ENCODE assay signal across 1 cellular context in genomic region chr12:124766745-124767074, GRCh38.
TF ChIP-seq lines count a peak whose summit lies in the region.

No MANE protein-coding gene starts in this region.

TF ChIP-seq in GM23338, 12 proteins besides CTCF, POLR2A, EP300 and RAD21 (continued from another document):
- TF ChIP-seq ZNF462 (CRISPR knock-in tag; IDR thresholded peaks at IDR 0.05), result no peak
- no peak for TF ChIP-seq CREB1 (CRISPR knock-in tag; IDR thresholded peaks at IDR 0.05; ENCODE audit: low read depth)
- TF ChIP-seq JUNB (IDR thresholded peaks at IDR 0.05; ENCODE audit: unreplicated experiment), result no peak
- TF ChIP-seq EZH2phosphoT487 (IDR thresholded peaks at IDR 0.05; ENCODE audit: unreplicated experiment), result no peak
- TF ChIP-seq NANOG (IDR thresholded peaks at IDR 0.05; ENCODE audit: borderline replicate concordance), result no peak
- TF ChIP-seq EZH2 (IDR thresholded peaks at IDR 0.05; ENCODE audit: low read depth, unreplicated experiment), result no peak
